In the genomic region with DNA sequence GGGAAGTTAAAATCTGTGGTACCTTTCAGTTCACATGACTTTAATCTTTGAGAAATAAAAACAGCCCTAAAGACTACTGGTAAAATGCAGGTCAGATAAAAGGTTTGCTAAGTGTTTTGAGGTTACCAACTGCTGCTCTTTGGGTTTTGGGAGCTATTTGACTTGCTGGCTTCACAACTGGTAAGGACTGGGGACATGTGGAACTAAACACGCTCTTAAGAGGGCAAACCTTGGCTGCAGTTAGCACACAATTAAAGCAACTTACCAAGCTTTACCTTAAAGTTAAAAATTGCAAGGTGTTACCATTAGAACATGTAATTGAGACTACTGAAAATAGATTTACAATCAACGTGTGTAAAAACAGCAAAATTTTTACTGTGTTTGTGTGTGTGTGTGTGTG, we compare ENCODE assay signal across 12 cellular contexts.
A peak's percentile ranks its signal among the peaks of the same experiment; 100 is the strongest.
DNase-seq lines count a peak whose midpoint lies in the region; ATAC-seq and TF ChIP-seq lines count a peak whose summit lies in the region.
"Had no signal": no experiment of that assay in that cellular context is flagged by ENCODE, and none has a peak within 500 bp of the region (broad histone marks: within the 10 kb centered on the region; RNA-seq: fewer than 3 reads in every experiment).

No MANE protein-coding gene starts in this region.

- DNase-seq in Right ventricle myocardium superior (no peak), Right ventricle myocardium inferior (ENCODE audit: missing footprints) (no peak), WTC11 (ENCODE audit: low spot score) (no peak), mesenchymal stem cell (no peak), transverse colon (no peak), RKO (ENCODE audit: low spot score) (no peak)
- DNase-seq: activated CD4-positive, alpha-beta T cell treated with anti-CD3 and anti-CD28 coated beads for 36 hours; NCI-H1694; stimulated activated naive CD4-positive, alpha-beta T cell had no signal

- H3K27me3 Mint-ChIP-seq in WTC11 (ENCODE audit: low read depth), result peaks cover 93% of the 10 kb centered on the region

- H3K4me3 Mint-ChIP-seq in WTC11, result peak overlapping the region; percentile 79
- H3K4me3 Mint-ChIP-seq: B cell had no signal

- peak overlapping the region; percentile 96 for H3K9ac ChIP-seq in mesenchymal stem cell (ENCODE audit: low read length)

- in situ Hi-C loops in transverse colon (cut with MboI; ENCODE audit: low pct_ligation_motif_present in 1 of 4, low pct_unique_long_range_greater_than_20kb in 1 of 4, low sequenced_read_pairs in 3 of 4), result no loop called here

- H2BK12ac ChIP-seq in mesenchymal stem cell (ENCODE audit: low read length in 2 of 2), result no peak overlapping the region

- H3K14ac ChIP-seq in mesenchymal stem cell (ENCODE audit: low read length in 2 of 2), result no peak overlapping the region

- H2BK5ac ChIP-seq in mesenchymal stem cell (ENCODE audit: low read depth, low read length, poor library complexity, severe bottlenecking), result no peak overlapping the region

- peaks cover 74% of the 10 kb centered on the region for H3K4me1 Mint-ChIP-seq in WTC11
- H3K4me1 Mint-ChIP-seq: B cell had no signal

- peaks cover 0 to 10% of the 10 kb centered on the region in 2 experiments for H3K36me3 ChIP-seq in mesenchymal stem cell (ENCODE audit: control insufficient read depth in 1 of 2, insufficient read depth in 2 of 2, low read depth in 1 of 2, low read length in 2 of 2)
- no peaks in the 10 kb centered on the region for H3K36me3 ChIP-seq in transverse colon

- H3K4me2 ChIP-seq in mesenchymal stem cell (ENCODE audit: low read length, poor library complexity, severe bottlenecking), result no peak overlapping the region

- 84% methylated on average over 2 of the region's 2 CpGs for WGBS in mesenchymal stem cell
- 64 to 67% methylated on average over 1 to 2 of the region's 2 CpGs for WGBS in transverse colon (ENCODE audit: low coverage in 1 of 2), 2 donors

- TF ChIP-seq POLR2A in transverse colon (IDR thresholded peaks at IDR 0.05), result no peak

- H3K4ac ChIP-seq in mesenchymal stem cell (ENCODE audit: low read depth in 1 of 2, low read length in 2 of 2), result no peak overlapping the region

- TF ChIP-seq EP300 in transverse colon (IDR thresholded peaks at IDR 0.05; ENCODE audit: low read depth), result no peak

- H3K9me3 Mint-ChIP-seq in WTC11, result no peaks in the 10 kb centered on the region

- ATAC-seq in Right ventricle myocardium superior (ENCODE audit: poor library complexity) (peak; percentile 25), Right ventricle myocardium inferior (no peak), WTC11 (no peak), HG03520 (IDR thresholded peaks at IDR 0.05; ENCODE audit: unreplicated experiment) (no peak), HG03139 (IDR thresholded peaks at IDR 0.05; ENCODE audit: unreplicated experiment) (no peak)
- ATAC-seq: activated CD4-positive, alpha-beta T cell treated with anti-CD3 and anti-CD28 coated beads for 36 hours had no signal

- H4K91ac ChIP-seq in mesenchymal stem cell (ENCODE audit: low read length), result no peak overlapping the region

- H2AFZ ChIP-seq in mesenchymal stem cell (ENCODE audit: low read depth, low read length), result no peak overlapping the region

- H3K27ac ChIP-seq in mesenchymal stem cell (ENCODE audit: low read length, poor library complexity, severe bottlenecking), result no peak overlapping the region
- H3K27ac ChIP-seq in transverse colon, result peak overlapping the region; percentile 24 to 59 (median 45)

- H2AK5ac ChIP-seq in mesenchymal stem cell (ENCODE audit: low read length, severe bottlenecking), result no peak overlapping the region

- H2BK15ac ChIP-seq in mesenchymal stem cell (ENCODE audit: low read depth, poor library complexity, severe bottlenecking), result no peak overlapping the region

- no peak overlapping the region for H3K23ac ChIP-seq in mesenchymal stem cell (ENCODE audit: low read length in 2 of 2)

- no peak overlapping the region for H3K18ac ChIP-seq in mesenchymal stem cell (ENCODE audit: low read depth in 1 of 2, low read length in 2 of 2)

- POLR2A ChIA-PET in WTC11 (lab: Charles Lee), result no interaction called here

- H3K36me3 Mint-ChIP-seq in WTC11, result no peaks in the 10 kb centered on the region

- no peaks in the 10 kb centered on the region for H3K79me1 ChIP-seq in mesenchymal stem cell (replicated peaks; ENCODE audit: low read length, poor library complexity, severe bottlenecking)

- H3K4me1 ChIP-seq in mesenchymal stem cell (ENCODE audit: control insufficient read depth, insufficient read depth, low read depth, low read length) (peaks cover 5% of the 10 kb centered on the region), transverse colon (peaks cover 0 to 11% (median 0%) of the 10 kb centered on the region in 4 donors)

- H3K27me3 ChIP-seq in mesenchymal stem cell (ENCODE audit: control insufficient read depth in 1 of 2, insufficient read depth in 1 of 2, low read length in 2 of 2) (no peaks in the 10 kb centered on the region), transverse colon (no peaks in the 10 kb centered on the region)

- CTCF ChIA-PET in WTC11 (lab: Charles Lee), result interaction anchor here (1.5 kb wide), 1 partner anchor 18 kb away, joined by 5 read pairs; no protein-coding TSS in a partner anchor

- H3K27ac Mint-ChIP-seq in WTC11, result peak overlapping the region; percentile 92
- H3K27ac Mint-ChIP-seq: activated CD4-positive, alpha-beta T cell treated with anti-CD3 and anti-CD28 coated beads for 36 hours; B cell had no signal

- TF ChIP-seq CTCF in WTC11 (IDR thresholded peaks at IDR 0.05), result no peak
- TF ChIP-seq CTCF in transverse colon (IDR thresholded peaks at IDR 0.05), result no peak

- H3K4me3 ChIP-seq in mesenchymal stem cell (ENCODE audit: insufficient read depth in 1 of 2, low read depth in 1 of 2, low read length in 2 of 2) (peak overlapping the region in 1 of 2 experiments; percentile 85), transverse colon (no peak overlapping the region)

- H2BK120ac ChIP-seq in mesenchymal stem cell (ENCODE audit: low read depth, low read length), result no peak overlapping the region

- no peaks in the 10 kb centered on the region for H3K9me3 ChIP-seq in mesenchymal stem cell (ENCODE audit: control insufficient read depth, low read length)
- no peaks in the 10 kb centered on the region for H3K9me3 ChIP-seq in transverse colon

- H4K8ac ChIP-seq in mesenchymal stem cell (ENCODE audit: low read length), result no peak overlapping the region

- intact Hi-C loops in Right ventricle myocardium superior (cut with DNase I), result no loop called here
- intact Hi-C loops in Right ventricle myocardium inferior (cut with DNase I), result no loop called here
- intact Hi-C loops in transverse colon (cut with DNase I; ENCODE audit: low total_unique reads), result no loop called here

TF ChIP-seq in WTC11, 78 proteins besides CTCF, POLR2A, EP300 and RAD21:
- TF ChIP-seq ZNF219 (CRISPR knock-in tag; IDR thresholded peaks at IDR 0.05; ENCODE audit: borderline replicate concordance) (no peak), EMX1 (CRISPR knock-in tag; IDR thresholded peaks at IDR 0.05) (no peak), CBFB (CRISPR knock-in tag; IDR thresholded peaks at IDR 0.05; ENCODE audit: low read depth) (no peak), SOX15 (CRISPR knock-in tag; IDR thresholded peaks at IDR 0.05) (no peak), RORB (CRISPR knock-in tag; IDR thresholded peaks at IDR 0.05) (no peak), ZNF671 (CRISPR knock-in tag; IDR thresholded peaks at IDR 0.05) (no peak), TEAD4 (CRISPR knock-in tag; IDR thresholded peaks at IDR 0.05) (no peak), ZNF396 (CRISPR knock-in tag; IDR thresholded peaks at IDR 0.05; ENCODE audit: borderline replicate concordance) (no peak)
- TF ChIP-seq, protein P1, sequence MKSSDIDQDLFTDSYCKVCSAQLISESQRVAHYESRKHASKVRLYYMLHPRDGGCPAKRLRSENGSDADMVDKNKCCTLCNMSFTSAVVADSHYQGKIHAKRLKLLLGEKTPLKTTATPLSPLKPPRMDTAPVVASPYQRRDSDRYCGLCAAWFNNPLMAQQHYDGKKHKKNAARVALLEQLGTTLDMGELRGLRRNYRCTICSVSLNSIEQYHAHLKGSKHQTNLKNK (CRISPR knock-in tag; IDR thresholded peaks at IDR 0.05), result no peak
- TF ChIP-seq, protein P2, sequence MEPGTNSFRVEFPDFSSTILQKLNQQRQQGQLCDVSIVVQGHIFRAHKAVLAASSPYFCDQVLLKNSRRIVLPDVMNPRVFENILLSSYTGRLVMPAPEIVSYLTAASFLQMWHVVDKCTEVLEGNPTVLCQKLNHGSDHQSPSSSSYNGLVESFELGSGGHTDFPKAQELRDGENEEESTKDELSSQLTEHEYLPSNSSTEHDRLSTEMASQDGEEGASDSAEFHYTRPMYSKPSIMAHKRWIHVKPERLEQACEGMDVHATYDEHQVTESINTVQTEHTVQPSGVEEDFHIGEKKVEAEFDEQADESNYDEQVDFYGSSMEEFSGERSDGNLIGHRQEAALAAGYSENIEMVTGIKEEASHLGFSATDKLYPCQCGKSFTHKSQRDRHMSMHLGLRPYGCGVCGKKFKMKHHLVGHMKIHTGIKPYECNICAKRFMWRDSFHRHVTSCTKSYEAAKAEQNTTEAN (CRISPR knock-in tag; IDR thresholded peaks at IDR 0.05), result no peak
